ENCODE assay signal across 12 cellular contexts in genomic region chr10:74598891-74599566, GRCh38.
DNase-seq lines count a peak whose midpoint lies in the region; ATAC-seq and TF ChIP-seq lines count a peak whose summit lies in the region.
"Had no signal": no experiment of that assay in that cellular context is flagged by ENCODE, and none has a peak within 500 bp of the region (broad histone marks: within the 10 kb centered on the region; RNA-seq: fewer than 3 reads in every experiment).

No MANE protein-coding gene starts in this region.

- H2AFZ ChIP-seq in neural progenitor cell (replicated peaks): no peak overlapping the region

- 43 to 44% methylated on average over 5 of the region's 5 CpGs for WGBS in testis, 2 donors
- WGBS in esophagus squamous epithelium, 2 donors: 72 to 84% methylated on average over 5 of the region's 5 CpGs

- no peak overlapping the region for H3K27ac Mint-ChIP-seq in neural progenitor cell

- H3K27me3 ChIP-seq in testis (no peaks in the 10 kb centered on the region), neural progenitor cell (no peaks in the 10 kb centered on the region), esophagus squamous epithelium (no peaks in the 10 kb centered on the region)

- H3K9me3 Mint-ChIP-seq in neural progenitor cell: peaks cover 5% of the 10 kb centered on the region

- DNase-seq in fibroblast of peridontal ligament (ENCODE audit: extremely low read depth) (peak; percentile 62), testis (no peak), NCI-H748 treated with DMSO at 0.1 percent for 48 hours (lab: John Stamatoyannopoulos, UW) (no peak), neural progenitor cell (ENCODE audit: low spot score) (no peak), DMS53 treated with DMSO at 0.1 percent for 48 hours (lab: John Stamatoyannopoulos, UW; ENCODE audit: unreplicated experiment) (no peak), esophagus squamous epithelium (lab: John Stamatoyannopoulos, UW) (no peak)
- DNase-seq: activated effector memory CD4-positive, alpha-beta T cell treated with anti-CD3 and anti-CD28 coated beads, Interleukin-2, amount 50 U/mL, for 16 hours; NCI-H146; SW 1271 had no signal

- H3K27ac ChIP-seq in testis (peak overlapping the region; percentile 80 to 87), neural progenitor cell (no peak overlapping the region), esophagus squamous epithelium (peak overlapping the region in 2 of 4 donors; percentile 0 to 57)
- H3K27ac ChIP-seq: epithelial cell of prostate had no signal

- H3K79me2 ChIP-seq in neural progenitor cell (ENCODE audit: low read depth): no peaks in the 10 kb centered on the region

- H4K20me1 ChIP-seq in neural progenitor cell (ENCODE audit: low read depth): no peaks in the 10 kb centered on the region

- H3K4me1 Mint-ChIP-seq in neural progenitor cell: no peaks in the 10 kb centered on the region

- no peaks in the 10 kb centered on the region for H3K27me3 Mint-ChIP-seq in neural progenitor cell (ENCODE audit: insufficient read depth, low read depth)

- peaks cover 5% of the 10 kb centered on the region for H3K4me1 ChIP-seq in testis
- no peaks in the 10 kb centered on the region for H3K4me1 ChIP-seq in neural progenitor cell
- H3K4me1 ChIP-seq in esophagus squamous epithelium: peaks cover 0 to under 1% (median 0%) of the 10 kb centered on the region in 3 donors

- no peak overlapping the region for H3K9ac ChIP-seq in neural progenitor cell

- no peak overlapping the region for H3K4me3 Mint-ChIP-seq in neural progenitor cell

- H3K4me3 ChIP-seq in testis (no peak overlapping the region), neural progenitor cell (no peak overlapping the region), esophagus squamous epithelium (no peak overlapping the region)

- no peak overlapping the region for H3K4me2 ChIP-seq in neural progenitor cell

- ATAC-seq in GM19043 (IDR thresholded peaks at IDR 0.05; ENCODE audit: low read depth, unreplicated experiment): peak; percentile 64
- ATAC-seq in HG03354 (IDR thresholded peaks at IDR 0.05; ENCODE audit: poor library complexity, severe bottlenecking, unreplicated experiment): peak; percentile 70

- H3K36me3 Mint-ChIP-seq in neural progenitor cell: peaks cover 9% of the 10 kb centered on the region

- intact Hi-C loops in testis (cut with DNase I; ENCODE audit: low total_unique reads) (no loop called here), esophagus squamous epithelium (cut with DNase I) (no loop called here)

- H3F3A ChIP-seq in neural progenitor cell (ENCODE audit: low read depth): no peaks in the 10 kb centered on the region

- H3K36me3 ChIP-seq in testis (ENCODE audit: low read depth, missing control alignments) (no peaks in the 10 kb centered on the region), neural progenitor cell (no peaks in the 10 kb centered on the region), esophagus squamous epithelium (peaks cover 0 to 22% (median 0%) of the 10 kb centered on the region in 3 donors)

- no peak for TF ChIP-seq CTCF in testis (IDR thresholded peaks at IDR 0.05)
- TF ChIP-seq CTCF in neural progenitor cell (IDR thresholded peaks at IDR 0.05): no peak
- TF ChIP-seq CTCF in esophagus squamous epithelium (IDR thresholded peaks at IDR 0.05): no peak

- TF ChIP-seq POLR2A in testis (IDR thresholded peaks at IDR 0.05) (no peak), esophagus squamous epithelium (IDR thresholded peaks at IDR 0.05) (no peak)

- H3K9me3 ChIP-seq in testis (no peaks in the 10 kb centered on the region), neural progenitor cell (ENCODE audit: low read depth) (no peaks in the 10 kb centered on the region), esophagus squamous epithelium (no peaks in the 10 kb centered on the region)
